Comparison of ENCODE assay signal across 1 cellular context in genomic region chr2:127278959-127279358, GRCh38.
TF ChIP-seq lines count a peak whose summit lies in the region.

No MANE protein-coding gene starts in this region.

TF ChIP-seq in GM12878, 131 proteins besides CTCF, POLR2A, EP300 and RAD21 (continued from another document):
- no peak for TF ChIP-seq RELB (IDR thresholded peaks at IDR 0.05; ENCODE audit: low read depth)
TF ChIP-seq in GM12878: peak in this region for 1.
